7 cellular contexts compared by ENCODE assay signal in the genomic region with DNA sequence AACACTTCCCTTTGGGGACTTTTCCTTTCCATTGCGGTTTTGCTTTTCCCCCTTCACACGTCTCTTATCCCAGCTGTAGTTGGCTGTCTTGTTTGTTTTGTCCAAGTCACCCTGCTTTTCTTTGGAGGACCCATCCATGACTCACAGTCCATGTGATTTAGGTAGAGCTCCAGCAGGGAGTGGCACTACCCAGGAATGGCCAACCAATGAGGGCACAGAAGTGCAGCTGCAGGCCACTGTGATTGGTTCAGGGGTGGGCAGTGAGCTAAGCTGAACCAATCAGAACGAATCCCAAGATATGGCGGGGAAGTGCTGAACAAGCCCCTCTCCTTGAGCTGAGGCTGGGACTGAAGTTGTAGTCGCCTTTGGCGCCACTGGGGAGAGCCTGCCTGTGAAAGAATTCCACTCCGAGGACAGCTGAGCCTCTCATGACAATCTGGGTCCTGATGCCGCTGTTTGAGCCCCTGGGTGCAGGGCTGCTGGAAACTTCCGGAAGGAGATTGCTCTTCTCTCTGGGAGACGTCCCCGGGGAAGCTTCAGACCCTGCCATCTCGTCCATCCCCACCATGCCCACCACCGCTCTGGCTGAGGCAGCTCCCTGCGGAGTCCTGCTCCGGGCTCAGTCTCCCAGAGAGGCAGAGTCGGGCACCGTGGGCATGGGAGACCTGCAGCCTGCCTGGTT.
A peak's percentile ranks its signal among the peaks of the same experiment; 100 is the strongest.
DNase-seq lines count a peak whose midpoint lies in the region; ATAC-seq and TF ChIP-seq lines count a peak whose summit lies in the region.

No MANE protein-coding gene starts in this region.

- TF ChIP-seq POLR2A in ovary (IDR thresholded peaks at IDR 0.05) = no peak

- peak overlapping the region; percentile 59 for H3K4me2 ChIP-seq in GM23248 (ENCODE audit: unreplicated experiment)

- H3K9me2 ChIP-seq in GM23248 (ENCODE audit: insufficient read depth) = no peaks in the 10 kb centered on the region

- H3K27me3 ChIP-seq in GM23248 (replicated peaks; ENCODE audit: insufficient read depth) (no peaks in the 10 kb centered on the region), ovary (no peaks in the 10 kb centered on the region)

- TF ChIP-seq EP300 in ovary (IDR thresholded peaks at IDR 0.05) = no peak

- ATAC-seq in HG03095 (IDR thresholded peaks at IDR 0.05; ENCODE audit: unreplicated experiment) (no peak), GM21576 (IDR thresholded peaks at IDR 0.05; ENCODE audit: unreplicated experiment) (no peak)

- intact Hi-C loops in ovary (cut with DNase I) = loop anchor here in 2 of 4 donors (10.0 kb wide), 3 partner anchors 114 to 264 kb away; no protein-coding TSS in a partner anchor

- H2AFZ ChIP-seq in GM23248 = peak overlapping the region; percentile 63

- H3K27ac ChIP-seq in GM23248 (no peak overlapping the region), ovary (no peak overlapping the region)

- no peaks in the 10 kb centered on the region for H3F3A ChIP-seq in GM23248 (ENCODE audit: insufficient read depth)

- TF ChIP-seq CTCF in ovary (IDR thresholded peaks at IDR 0.05) = no peak

- H3K4me3 ChIP-seq in GM23248 (peak overlapping the region; percentile 57), ovary (no peak overlapping the region)

- no peaks in the 10 kb centered on the region for H3K79me2 ChIP-seq in GM23248 (ENCODE audit: insufficient read depth)

- H3K36me3 ChIP-seq in GM23248 (ENCODE audit: low read depth) = no peaks in the 10 kb centered on the region
- H3K36me3 ChIP-seq in ovary = no peaks in the 10 kb centered on the region

- H3K9ac ChIP-seq in GM23248 = no peak overlapping the region

- WGBS in GM23248 (ENCODE audit: low coverage in 1 of 2, low lambda C conversion rate in 2 of 2, missing lambda C conversion rate in 2 of 2), 2 experiments = 25 to 31% methylated on average over 16 to 17 of the region's 17 CpGs
- 75 to 80% (median 78%) methylated on average over 17 of the region's 17 CpGs for WGBS in ovary, 3 donors

- DNase-seq in GM23248 (peak; percentile 84), MV-4-11 (lab: John Stamatoyannopoulos, UW) (peak; percentile 34), T47D (ENCODE audit: low read depth in 1 of 2, low spot score in 1 of 2) (peak; percentile 76 to 90), renal cortical epithelial cell (ENCODE audit: low read depth) (peak; percentile 9), ovary (no peak)

- peaks cover 8% of the 10 kb centered on the region for H3K4me1 ChIP-seq in GM23248 (ENCODE audit: insufficient read depth)
- H3K4me1 ChIP-seq in ovary (ENCODE audit: insufficient read depth) = no peaks in the 10 kb centered on the region

- in situ Hi-C loops in GM23248 (cut with MboI) (loop anchor here (25.0 kb wide), 1 partner anchor 758 kb away; no protein-coding TSS in a partner anchor), T47D (cut with HindIII; ENCODE audit: low pct_unique_long_range_greater_than_20kb, low sequenced_read_pairs) (no loop called here)

- H4K20me1 ChIP-seq in GM23248 (ENCODE audit: insufficient read depth) = no peaks in the 10 kb centered on the region

- H3K9me3 ChIP-seq in GM23248 (ENCODE audit: low read depth) (no peaks in the 10 kb centered on the region), ovary (no peaks in the 10 kb centered on the region)

Comparison
In these comparisons a context has a peak if more than half of its experiments do, and no peak if none do; other contexts are left out.
1. DNase-seq: peak in GM23248 (single experiment), MV-4-11 (single experiment), T47D (2 of 2) and renal cortical epithelial cell (single experiment); none in ovary (0 of 5).